Comparison of ENCODE assay signal across 1 cellular context in the genomic region with DNA sequence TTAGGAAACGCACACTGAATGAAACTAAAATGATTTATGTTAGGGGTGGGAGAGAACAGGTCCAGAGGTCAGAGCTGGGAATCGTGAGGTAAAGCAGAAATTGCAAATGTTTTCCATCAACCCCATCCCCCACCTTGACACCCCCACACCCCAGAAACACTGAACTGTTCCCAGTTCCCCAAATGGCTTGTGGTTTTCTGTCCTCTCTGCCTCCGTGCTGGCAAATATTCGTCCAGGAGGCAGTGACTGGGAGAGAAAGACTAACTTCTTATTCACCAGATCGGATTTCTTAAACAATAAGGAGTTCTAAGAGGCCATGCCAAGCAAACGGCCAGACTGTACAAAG.
TF ChIP-seq lines count a peak whose summit lies in the region.

No MANE protein-coding gene starts in this region.

TF ChIP-seq in GM12878, 131 proteins besides CTCF, POLR2A, EP300 and RAD21:
- TF ChIP-seq IRF4 (IDR thresholded peaks at IDR 0.05; ENCODE audit: low read depth, low read length) (peak; percentile 20; the same call in 1 of the 2 replicates), EGR1 (IDR thresholded peaks at IDR 0.05; ENCODE audit: borderline replicate concordance in 1 of 2, low read depth in 2 of 2, low read length in 2 of 2) (peak in 1 of 2 experiments; percentile 40; a peak in 1 of 3 replicates), SPI1 (IDR thresholded peaks at IDR 0.05; ENCODE audit: borderline replicate concordance, insufficient read depth, low read depth, low read length) (peak; percentile 65; the same call in 1 of the 2 replicates), RUNX3 (IDR thresholded peaks at IDR 0.05; ENCODE audit: low read length) (peak; percentile 67)
- TF ChIP-seq, protein P1, sequence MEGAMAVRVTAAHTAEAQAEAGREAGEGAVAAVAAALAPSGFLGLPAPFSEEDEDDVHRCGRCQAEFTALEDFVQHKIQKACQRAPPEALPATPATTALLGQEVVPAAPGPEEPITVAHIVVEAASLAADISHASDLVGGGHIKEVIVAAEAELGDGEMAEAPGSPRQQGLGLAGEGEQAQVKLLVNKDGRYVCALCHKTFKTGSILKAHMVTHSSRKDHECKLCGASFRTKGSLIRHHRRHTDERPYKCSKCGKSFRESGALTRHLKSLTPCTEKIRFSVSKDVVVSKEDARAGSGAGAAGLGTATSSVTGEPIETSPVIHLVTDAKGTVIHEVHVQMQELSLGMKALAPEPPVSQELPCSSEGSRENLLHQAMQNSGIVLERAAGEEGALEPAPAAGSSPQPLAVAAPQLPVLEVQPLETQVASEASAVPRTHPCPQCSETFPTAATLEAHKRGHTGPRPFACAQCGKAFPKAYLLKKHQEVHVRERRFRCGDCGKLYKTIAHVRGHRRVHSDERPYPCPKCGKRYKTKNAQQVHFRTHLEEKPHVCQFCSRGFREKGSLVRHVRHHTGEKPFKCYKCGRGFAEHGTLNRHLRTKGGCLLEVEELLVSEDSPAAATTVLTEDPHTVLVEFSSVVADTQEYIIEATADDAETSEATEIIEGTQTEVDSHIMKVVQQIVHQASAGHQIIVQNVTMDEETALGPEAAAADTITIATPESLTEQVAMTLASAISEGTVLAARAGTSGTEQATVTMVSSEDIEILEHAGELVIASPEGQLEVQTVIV (IDR thresholded peaks at IDR 0.05; ENCODE audit: borderline replicate concordance, partially characterized antibody): no peak
- TF ChIP-seq, protein P2, sequence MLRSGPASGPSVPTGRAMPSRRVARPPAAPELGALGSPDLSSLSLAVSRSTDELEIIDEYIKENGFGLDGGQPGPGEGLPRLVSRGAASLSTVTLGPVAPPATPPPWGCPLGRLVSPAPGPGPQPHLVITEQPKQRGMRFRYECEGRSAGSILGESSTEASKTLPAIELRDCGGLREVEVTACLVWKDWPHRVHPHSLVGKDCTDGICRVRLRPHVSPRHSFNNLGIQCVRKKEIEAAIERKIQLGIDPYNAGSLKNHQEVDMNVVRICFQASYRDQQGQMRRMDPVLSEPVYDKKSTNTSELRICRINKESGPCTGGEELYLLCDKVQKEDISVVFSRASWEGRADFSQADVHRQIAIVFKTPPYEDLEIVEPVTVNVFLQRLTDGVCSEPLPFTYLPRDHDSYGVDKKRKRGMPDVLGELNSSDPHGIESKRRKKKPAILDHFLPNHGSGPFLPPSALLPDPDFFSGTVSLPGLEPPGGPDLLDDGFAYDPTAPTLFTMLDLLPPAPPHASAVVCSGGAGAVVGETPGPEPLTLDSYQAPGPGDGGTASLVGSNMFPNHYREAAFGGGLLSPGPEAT (IDR thresholded peaks at IDR 0.05; ENCODE audit: low read depth): 0 out of 2 replicates have a peak, but pooled peaks have one; percentile 1
